Comparison of ENCODE assay signal across 8 cellular contexts in the genomic region with DNA sequence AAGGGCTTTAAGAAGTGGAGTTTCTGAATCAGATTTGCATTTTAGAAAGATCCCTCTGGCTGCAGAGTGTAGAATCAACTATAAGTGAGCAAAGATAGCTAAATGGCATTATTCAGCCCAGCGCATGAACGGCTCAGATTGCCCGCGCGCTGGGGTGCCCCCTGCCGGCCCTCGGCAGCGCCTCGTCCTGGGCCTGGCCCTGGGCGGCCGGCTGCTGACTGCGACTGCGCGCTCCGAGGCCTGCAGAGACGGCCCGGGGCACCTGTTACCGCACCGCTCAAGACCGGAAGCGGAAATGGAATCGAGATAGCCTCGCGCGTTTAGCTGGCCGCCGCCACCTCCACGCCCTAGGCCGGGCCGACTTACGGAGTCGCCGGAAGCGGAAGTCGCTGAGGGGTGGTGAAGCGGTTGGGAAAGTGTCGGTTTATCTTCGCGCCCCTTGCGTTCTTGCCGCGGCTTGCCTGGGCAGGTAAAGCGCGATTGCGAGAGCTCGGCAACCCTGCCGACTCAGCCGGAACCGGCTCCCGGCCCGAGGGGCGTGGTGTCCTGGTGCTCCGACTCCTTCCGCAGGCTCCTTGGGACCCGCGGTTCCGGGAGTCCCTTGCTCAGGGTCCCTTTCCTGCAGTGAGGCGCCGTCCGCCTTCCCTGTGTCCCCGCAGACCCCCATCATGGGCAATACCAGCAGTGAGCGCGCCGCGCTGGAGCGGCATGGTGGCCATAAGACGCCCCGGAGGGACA. TPM values are rescaled to one million over a fixed set of nuclear protein-coding genes. Genes with fewer than 3 reads are reported as not detected.
DNase-seq lines count a peak whose midpoint lies in the region; ATAC-seq, FAIRE-seq and TF ChIP-seq lines count a peak whose summit lies in the region.

A gene with protein sequence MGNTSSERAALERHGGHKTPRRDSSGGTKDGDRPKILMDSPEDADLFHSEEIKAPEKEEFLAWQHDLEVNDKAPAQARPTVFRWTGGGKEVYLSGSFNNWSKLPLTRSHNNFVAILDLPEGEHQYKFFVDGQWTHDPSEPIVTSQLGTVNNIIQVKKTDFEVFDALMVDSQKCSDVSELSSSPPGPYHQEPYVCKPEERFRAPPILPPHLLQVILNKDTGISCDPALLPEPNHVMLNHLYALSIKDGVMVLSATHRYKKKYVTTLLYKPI (plus strand): TSS at position 557 of the 738 bp plus-strand sequence. CDS start 112 bp downstream, at position 669.

- peak within 1 kb of the TSS; percentile 90 to 92 for H3K27ac Mint-ChIP-seq in T-cell

- H3K27me3 ChIP-seq in adrenal gland: no peaks in the 10 kb centered on the region
- no peaks in the 10 kb centered on the region for H3K27me3 ChIP-seq in heart right ventricle
- H3K27me3 ChIP-seq in upper lobe of right lung: no peaks in the 10 kb centered on the region

- H3K27me3 Mint-ChIP-seq in T-cell: no peaks in the 10 kb centered on the region

- H3K4me1 ChIP-seq in adrenal gland (replicated peaks in 1 of 2) (peaks cover 27 to 50% of the 10 kb centered on the region in 2 donors), heart right ventricle (peaks cover 7 to 65% (median 48%) of the 10 kb centered on the region in 9 donors), upper lobe of right lung (peaks cover 43% of the 10 kb centered on the region)

- ATAC-seq in HG02852 (IDR thresholded peaks at IDR 0.05; ENCODE audit: unreplicated experiment) (peak; percentile 94), T-cell (replicated peaks in 1 of 4) (peak; percentile 90 to 95 (median 91)), heart right ventricle (peak; percentile 99 to 100 (median 99)), upper lobe of right lung (peak; percentile 95)

- CTCF ChIA-PET in T-cell (lab: Charles Lee): interaction anchor here in 1 of 2 donors (1.0 to 1.4 kb wide), 3 partner anchors 9 to 1292 kb away, joined by 3 to 11 read pairs (median 4); a partner anchor contains a TSS

- H3K4me3 ChIP-seq in adrenal gland: peak within 1 kb of the TSS; percentile 68 to 98 (median 77)
- peak within 1 kb of the TSS; percentile 64 to 99 (median 90) for H3K4me3 ChIP-seq in heart right ventricle
- peak within 1 kb of the TSS; percentile 88 for H3K4me3 ChIP-seq in upper lobe of right lung

- TF ChIP-seq CTCF in adrenal gland (IDR thresholded peaks at IDR 0.05): peak; percentile 68 to 91 (median 89)
- peak; percentile 88 to 100 (median 91) for TF ChIP-seq CTCF in heart right ventricle (IDR thresholded peaks at IDR 0.05)
- peak; percentile 98 for TF ChIP-seq CTCF in upper lobe of right lung (IDR thresholded peaks at IDR 0.05)

- peaks cover 55 to 61% (median 59%) of the 10 kb centered on the region in 3 donors for H3K4me1 Mint-ChIP-seq in T-cell

- peak within 1 kb of the TSS; percentile 88 for H3K4me3 Mint-ChIP-seq in T-cell

- DNase-seq in GM12892 (ENCODE audit: insufficient read length) (peak; percentile 92), NCI-H1436 treated with DMSO at 0.1 percent for 48 hours (lab: John Stamatoyannopoulos, UW) (peak; percentile 87), T-cell (peak; percentile 88 to 96 (median 92)), adrenal gland (peak; percentile 96 to 98 (median 98)), heart right ventricle (peak; percentile 94 to 95), posterior vena cava (ENCODE audit: low spot score) (peak; percentile 99), upper lobe of right lung (peak; percentile 99)

- no peaks in the 10 kb centered on the region for H3K9me3 Mint-ChIP-seq in T-cell

- H3K36me3 ChIP-seq in adrenal gland (replicated peaks in 1 of 2) (peaks cover 0 to 18% of the 10 kb centered on the region in 2 donors), heart right ventricle (peaks cover 0 to 26% (median 7%) of the 10 kb centered on the region in 9 donors), upper lobe of right lung (peaks cover 29% of the 10 kb centered on the region)

- FAIRE-seq in GM12892 (lab: Jason Lieb, UNC): peak; percentile 97

- peak; percentile 90; the same call in 1 of the 2 replicates for TF ChIP-seq POLR2A in GM12892 (IDR thresholded peaks at IDR 0.05; ENCODE audit: low read depth, low read length)
- TF ChIP-seq POLR2A in adrenal gland (IDR thresholded peaks at IDR 0.05): peak; percentile 68 to 80

- WGBS in adrenal gland, 4 donors: 0 to 1% (median 0%) methylated on average over 40 to 68 of the region's 68 CpGs; no CpG with 5 or more reads in 1 of the 4 donors
- 1% methylated on average over 68 of the region's 68 CpGs for WGBS in heart right ventricle, 2 donors

- intact Hi-C loops in adrenal gland (cut with DNase I) (loop anchor here in 1 of 2 donors (10.0 kb wide), 2 partner anchors 117 to 237 kb away; no protein-coding TSS in a partner anchor), heart right ventricle (cut with DNase I) (loop anchor here in 7 of 10 donors (5.0 to 10.0 kb wide), 4 partner anchors 50 to 117 kb away; no protein-coding TSS in a partner anchor), posterior vena cava (cut with DNase I) (no loop called here), upper lobe of right lung (cut with DNase I) (no loop called here)

- peaks cover 24% of the 10 kb centered on the region for H3K36me3 Mint-ChIP-seq in T-cell

- H3K9me3 ChIP-seq in adrenal gland (replicated peaks in 1 of 3): no peaks in the 10 kb centered on the region
- H3K9me3 ChIP-seq in heart right ventricle: no peaks in the 10 kb centered on the region
- H3K9me3 ChIP-seq in upper lobe of right lung: no peaks in the 10 kb centered on the region

- POLR2A ChIA-PET in T-cell (lab: Charles Lee): interaction anchor here in 1 of 2 donors (0.6 kb wide), 1 partner anchor 1600 kb away, joined by 10 read pairs; no protein-coding TSS in a partner anchor

- H3K27ac ChIP-seq in adrenal gland (peak within 1 kb of the TSS; percentile 76 to 94 (median 88)), heart right ventricle (peak within 1 kb of the TSS; percentile 83 to 97 (median 94)), upper lobe of right lung (peak within 1 kb of the TSS; percentile 96)

RNA-seq across cellular contexts. Expression of the gene that starts here (rescaled TPM):
- 35.0 TPM for polyA plus RNA-seq in GM12892 (2012; ENCODE audit: missing spikeins)
- total RNA-seq in T-cell (10 to 100 TPM; 21.1 to 48.7 (median 43.5) TPM), adrenal gland (10 to 100 TPM; 21.5 to 75.8 (median 40.3) TPM), heart right ventricle (10 to 100 TPM in 5 of 10 donors, 1 to 10 TPM in 5; 8.6 to 14.5 (median 10.4) TPM), posterior vena cava (10 to 100 TPM; 19.0 to 24.0 TPM), upper lobe of right lung (54.7 TPM)
- polyA plus RNA-seq in adrenal gland (10 to 100 TPM; 27.8 to 30.5 (median 29.3) TPM), heart right ventricle (10 to 100 TPM; 13.5 to 14.3 TPM)

Comparison
In these comparisons a context has a peak if more than half of its experiments do, and no peak if none do; other contexts are left out.
1. Peak in every context shown above with its lines: DNase-seq, ATAC-seq, H3K4me3 ChIP-seq and H3K27ac ChIP-seq.
2. intact Hi-C loops: an anchor here in heart right ventricle (5.0 to 10.0 kb wide); none called in posterior vena cava and upper lobe of right lung.